Comparison of ENCODE assay signal across 26 cellular contexts in the genomic region with DNA sequence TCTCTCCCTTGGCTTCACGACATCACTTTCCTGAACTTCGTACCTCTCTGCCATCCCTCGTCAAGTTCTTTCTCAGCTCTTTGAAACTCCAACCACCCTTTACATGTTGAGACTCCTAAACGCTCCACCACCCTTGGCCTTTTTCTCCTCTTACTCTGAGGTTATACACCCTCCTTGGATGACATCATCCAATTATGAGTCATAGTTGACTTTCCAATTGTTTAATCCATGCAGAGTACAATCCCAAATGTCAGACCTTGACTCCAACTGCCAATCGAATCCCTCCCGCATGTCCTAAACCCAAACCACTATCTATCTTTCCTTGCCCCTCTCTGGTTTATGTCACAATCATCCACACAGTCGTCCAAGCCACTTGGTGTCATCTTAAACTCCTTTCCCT. TPM values are rescaled to one million over a fixed set of nuclear protein-coding genes. Genes with fewer than 3 reads are reported as not detected.
"Had no signal": no experiment of that assay in that cellular context is flagged by ENCODE, and none has a peak within 500 bp of the region (broad histone marks: within the 10 kb centered on the region; RNA-seq: fewer than 3 reads in every experiment).

No MANE protein-coding gene starts in this region.

- DNase-seq: activated CD4-positive, alpha-beta T cell treated with anti-CD3 and anti-CD28 coated beads, Interleukin-2, amount 10 ng/mL, durations not matched to agents 24 days and 14 days; activated CD8-positive, alpha-beta memory T cell treated with anti-CD3 and anti-CD28 coated beads, Interleukin-2, amount 10 ng/mL, durations not matched to agents 7 days and 5 days; activated CD8-positive, alpha-beta T cell treated with anti-CD3 and anti-CD28 coated beads for 36 hours; activated gamma-delta T cell; activated naive CD4-positive, alpha-beta T cell treated with anti-CD3 and anti-CD28 coated beads, Interleukin-2, amount 50 U/mL, for 16 hours; activated naive CD8-positive, alpha-beta T cell treated with anti-CD3 and anti-CD28 coated beads, Interleukin-2, amount 50 U/mL, for 24 hours; activated T-cell treated with anti-CD3 and anti-CD28 coated beads for 4 hours; gastrocnemius medialis; hippocampal formation; kidney glomerular epithelial cell; left ventricle myocardium inferior; naive thymus-derived CD8-positive, alpha-beta T cell; stimulated activated CD4-positive, alpha-beta T cell treated with anti-CD3 and anti-CD28 coated beads, Interleukin-4, amount 100 ng/mL, for 1 hour; stimulated activated naive CD4-positive, alpha-beta T cell treated with Interleukin-2 at 50 U/mL for 16 hours; T-helper 2 cell had no signal

- H3K4me3 Mint-ChIP-seq: activated CD4-positive, alpha-beta T cell treated with anti-CD3 and anti-CD28 coated beads, Interleukin-2, amount 10 ng/mL, durations not matched to agents 24 days and 14 days; activated CD8-positive, alpha-beta memory T cell treated with anti-CD3 and anti-CD28 coated beads, Interleukin-2, amount 10 ng/mL, durations not matched to agents 7 days and 5 days; activated CD8-positive, alpha-beta T cell treated with anti-CD3 and anti-CD28 coated beads for 36 hours; activated naive CD8-positive, alpha-beta T cell treated with anti-CD3 and anti-CD28 coated beads, Interleukin-2, amount 50 U/mL, for 24 hours; activated T-helper 1 cell treated with anti-CD3 and anti-CD28 coated beads, Interleukin-12 subunit alpha, Interleukin-12 subunit beta, Interleukin-2, Interleukin-4 antibody, amounts not matched to agents 30 ng/mL and 10 ng/mL and 1 ng/mL, durations not matched to agents 14 hours and 24 hours and 36 hours; naive thymus-derived CD8-positive, alpha-beta T cell; neural progenitor cell; type B pancreatic cell had no signal

- ATAC-seq: activated CD4-positive, CD25-positive, alpha-beta regulatory T cell treated with anti-CD3 and anti-CD28 coated beads, Interleukin-2, amount 50 U/mL, for 24 hours; activated CD8-positive, alpha-beta memory T cell treated with anti-CD3 and anti-CD28 coated beads, Interleukin-2, amount 10 ng/mL, durations not matched to agents 7 days and 5 days; activated CD8-positive, alpha-beta T cell treated with anti-CD3 and anti-CD28 coated beads for 36 hours; activated naive CD8-positive, alpha-beta T cell treated with anti-CD3 and anti-CD28 coated beads, Interleukin-2, amount 50 U/mL, for 24 hours; gastrocnemius medialis; naive thymus-derived CD8-positive, alpha-beta T cell had no signal

- H3K4me1 ChIP-seq: gastrocnemius medialis, left ventricle myocardium inferior had no signal

- H3K4me3 ChIP-seq: cardiac muscle cell, gastrocnemius medialis, left ventricle myocardium inferior, neural progenitor cell, thoracic aorta had no signal

- H3K9me3 Mint-ChIP-seq: activated CD4-positive, alpha-beta T cell treated with anti-CD3 and anti-CD28 coated beads, Interleukin-2, amount 10 ng/mL, durations not matched to agents 24 days and 14 days; activated CD8-positive, alpha-beta T cell treated with anti-CD3 and anti-CD28 coated beads for 36 hours; activated naive CD8-positive, alpha-beta T cell treated with anti-CD3 and anti-CD28 coated beads, Interleukin-2, amount 50 U/mL, for 24 hours; activated T-helper 1 cell treated with anti-CD3 and anti-CD28 coated beads, Interleukin-12 subunit alpha, Interleukin-12 subunit beta, Interleukin-2, Interleukin-4 antibody, amounts not matched to agents 30 ng/mL and 10 ng/mL and 1 ng/mL, durations not matched to agents 14 hours and 24 hours and 36 hours; neural progenitor cell; type B pancreatic cell had no signal

- H3K4me1 Mint-ChIP-seq: activated CD4-positive, alpha-beta T cell treated with anti-CD3 and anti-CD28 coated beads, Interleukin-2, amount 10 ng/mL, durations not matched to agents 24 days and 14 days; activated CD8-positive, alpha-beta memory T cell treated with anti-CD3 and anti-CD28 coated beads, Interleukin-2, amount 10 ng/mL, durations not matched to agents 7 days and 5 days; activated naive CD8-positive, alpha-beta T cell treated with anti-CD3 and anti-CD28 coated beads, Interleukin-2, amount 50 U/mL, for 24 hours; naive thymus-derived CD8-positive, alpha-beta T cell had no signal

- H3K27me3 Mint-ChIP-seq: activated CD4-positive, alpha-beta T cell treated with anti-CD3 and anti-CD28 coated beads, Interleukin-2, amount 10 ng/mL, durations not matched to agents 24 days and 14 days; activated CD8-positive, alpha-beta memory T cell treated with anti-CD3 and anti-CD28 coated beads, Interleukin-2, amount 10 ng/mL, durations not matched to agents 7 days and 5 days; activated CD8-positive, alpha-beta T cell treated with anti-CD3 and anti-CD28 coated beads for 36 hours had no signal

- H3K27ac Mint-ChIP-seq: activated CD4-positive, alpha-beta T cell treated with anti-CD3 and anti-CD28 coated beads, Interleukin-2, amount 10 ng/mL, durations not matched to agents 24 days and 14 days; activated CD8-positive, alpha-beta memory T cell treated with anti-CD3 and anti-CD28 coated beads, Interleukin-2, amount 10 ng/mL, durations not matched to agents 7 days and 5 days; activated CD8-positive, alpha-beta T cell treated with anti-CD3 and anti-CD28 coated beads for 36 hours; activated naive CD8-positive, alpha-beta T cell treated with anti-CD3 and anti-CD28 coated beads, Interleukin-2, amount 50 U/mL, for 24 hours; activated T-helper 1 cell treated with anti-CD3 and anti-CD28 coated beads, Interleukin-12 subunit alpha, Interleukin-12 subunit beta, Interleukin-2, Interleukin-4 antibody, amounts not matched to agents 30 ng/mL and 10 ng/mL and 1 ng/mL, durations not matched to agents 14 hours and 24 hours and 36 hours; naive thymus-derived CD8-positive, alpha-beta T cell; neural progenitor cell; type B pancreatic cell had no signal

- H3K27ac ChIP-seq: cardiac muscle cell, gastrocnemius medialis, left ventricle myocardium inferior, neural progenitor cell, thoracic aorta, VCaP had no signal

- H3K9me3 ChIP-seq: gastrocnemius medialis, thoracic aorta had no signal

- H3K36me3 ChIP-seq: cardiac muscle cell, gastrocnemius medialis, left ventricle myocardium inferior, neural progenitor cell, thoracic aorta had no signal

- H3K36me3 Mint-ChIP-seq: activated CD8-positive, alpha-beta memory T cell treated with anti-CD3 and anti-CD28 coated beads, Interleukin-2, amount 10 ng/mL, durations not matched to agents 7 days and 5 days; naive thymus-derived CD8-positive, alpha-beta T cell; neural progenitor cell; type B pancreatic cell had no signal

RNA-seq across cellular contexts. Expression of a gene that starts 18.4 kb away (rescaled TPM):
- total RNA-seq: activated CD4-positive, alpha-beta T cell treated with anti-CD3 and anti-CD28 coated beads, Interleukin-2, amount 10 ng/mL, durations not matched to agents 24 days and 14 days; activated CD8-positive, alpha-beta memory T cell treated with anti-CD3 and anti-CD28 coated beads, Interleukin-2, amount 10 ng/mL, durations not matched to agents 7 days and 5 days; activated CD8-positive, alpha-beta T cell treated with anti-CD3 and anti-CD28 coated beads for 36 hours; activated T-helper 1 cell treated with anti-CD3 and anti-CD28 coated beads, Interleukin-12 subunit alpha, Interleukin-12 subunit beta, Interleukin-2, Interleukin-4 antibody, amounts not matched to agents 30 ng/mL and 10 ng/mL and 1 ng/mL, durations not matched to agents 14 hours and 24 hours and 36 hours; cardiac muscle cell; cerebellum; epithelial cell of proximal tubule; gastrocnemius medialis; left ventricle myocardium inferior; lung microvascular endothelial cell; naive thymus-derived CD8-positive, alpha-beta T cell; omental fat pad; thoracic aorta had no signal
